28 cellular contexts compared by ENCODE assay signal in the genomic region with DNA sequence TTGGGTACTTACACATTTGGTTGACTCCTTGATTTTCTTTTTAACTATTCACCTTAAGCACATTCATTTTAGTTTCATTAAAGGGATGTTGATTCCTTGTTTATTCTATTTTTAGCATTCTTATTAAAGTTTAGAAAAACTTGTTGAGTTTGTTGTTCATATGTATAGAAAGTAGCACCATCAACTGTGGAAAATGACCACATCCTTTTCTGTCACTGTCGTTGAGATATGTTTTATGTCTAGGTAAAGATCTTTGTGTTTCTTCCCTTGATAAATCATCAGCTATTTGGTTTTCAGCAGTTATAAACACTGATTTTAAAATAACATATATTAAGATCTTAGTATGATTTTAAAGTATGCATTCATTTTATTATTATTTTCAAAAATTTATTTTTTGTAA.
"Had no signal": no experiment of that assay in that cellular context is flagged by ENCODE, and none has a peak within 500 bp of the region (broad histone marks: within the 10 kb centered on the region; RNA-seq: fewer than 3 reads in every experiment).

No MANE protein-coding gene starts in this region.

- H3K9me3 Mint-ChIP-seq: stimulated activated effector memory CD8-positive, alpha-beta T cell treated with anti-CD3 and anti-CD28 coated beads, Interleukin-12 subunit alpha, Interleukin-12 subunit beta, amount 100 ng/mL, for 72 hours had no signal

- H3K4me1 ChIP-seq: left ventricle myocardium inferior, prostate gland, suprapubic skin, tibial artery, upper lobe of right lung had no signal

- H3K27ac Mint-ChIP-seq: mesothelial cell of epicardium; naive B cell; nephron; stimulated activated effector memory CD8-positive, alpha-beta T cell treated with anti-CD3 and anti-CD28 coated beads, Interleukin-12 subunit alpha, Interleukin-12 subunit beta, amount 100 ng/mL, for 72 hours; stimulated activated naive CD8-positive, alpha-beta T cell treated with anti-CD3 and anti-CD28 coated beads, Interleukin-15, Interleukin-2, amounts not matched to agents 100 ng/mL and 50 ng/mL, for 24 hours had no signal

- DNase-seq: hippocampal formation; left ventricle myocardium inferior; mesendoderm; naive B cell; nucleus accumbens; pancreas; posterior cingulate gyrus; retina; right cardiac atrium; spleen; stimulated activated CD4-positive, alpha-beta T cell treated with anti-CD3 and anti-CD28 coated beads, Interleukin-4, amount 100 ng/mL, for 24 hours; stimulated activated naive CD4-positive, alpha-beta T cell; tibial artery; trophoblast cell; upper lobe of right lung had no signal

- H3K36me3 ChIP-seq: pancreas, prostate gland, suprapubic skin, thoracic aorta had no signal

- H3K4me3 Mint-ChIP-seq: mesothelial cell of epicardium; naive B cell; nephron; neural crest cell; stimulated activated effector memory CD8-positive, alpha-beta T cell treated with anti-CD3 and anti-CD28 coated beads, Interleukin-12 subunit alpha, Interleukin-12 subunit beta, amount 100 ng/mL, for 72 hours; stimulated activated naive CD8-positive, alpha-beta T cell treated with anti-CD3 and anti-CD28 coated beads, Interleukin-15, Interleukin-2, amounts not matched to agents 100 ng/mL and 50 ng/mL, for 24 hours had no signal

- H3K9me3 ChIP-seq: left ventricle myocardium inferior, pancreas, prostate gland, spleen, suprapubic skin, thoracic aorta, tibial artery, upper lobe of right lung had no signal

- H3K27me3 ChIP-seq: pancreas, spleen, suprapubic skin, tibial artery, upper lobe of right lung had no signal

- FAIRE-seq: islet of Langerhans, urothelium cell line had no signal

- H3K27ac ChIP-seq: left ventricle myocardium inferior, pancreas, prostate gland, skin epidermis, spleen, suprapubic skin, thoracic aorta, tibial artery, upper lobe of right lung had no signal

- ATAC-seq: pancreas; right cardiac atrium; sciatic nerve; stimulated activated effector memory CD8-positive, alpha-beta T cell treated with anti-CD3 and anti-CD28 coated beads, Interleukin-12 subunit alpha, Interleukin-12 subunit beta, amount 100 ng/mL, for 72 hours; upper lobe of right lung had no signal

- H3K4me3 ChIP-seq: left ventricle myocardium inferior, lung, pancreas, prostate gland, skin epidermis, spleen, suprapubic skin, thoracic aorta, tibial artery, upper lobe of right lung had no signal

- H3K27me3 Mint-ChIP-seq: naive B cell; stimulated activated naive CD8-positive, alpha-beta T cell treated with anti-CD3 and anti-CD28 coated beads, Interleukin-15, Interleukin-2, amounts not matched to agents 100 ng/mL and 50 ng/mL, for 24 hours had no signal
